1 cellular context compared by ENCODE assay signal in the genomic region with DNA sequence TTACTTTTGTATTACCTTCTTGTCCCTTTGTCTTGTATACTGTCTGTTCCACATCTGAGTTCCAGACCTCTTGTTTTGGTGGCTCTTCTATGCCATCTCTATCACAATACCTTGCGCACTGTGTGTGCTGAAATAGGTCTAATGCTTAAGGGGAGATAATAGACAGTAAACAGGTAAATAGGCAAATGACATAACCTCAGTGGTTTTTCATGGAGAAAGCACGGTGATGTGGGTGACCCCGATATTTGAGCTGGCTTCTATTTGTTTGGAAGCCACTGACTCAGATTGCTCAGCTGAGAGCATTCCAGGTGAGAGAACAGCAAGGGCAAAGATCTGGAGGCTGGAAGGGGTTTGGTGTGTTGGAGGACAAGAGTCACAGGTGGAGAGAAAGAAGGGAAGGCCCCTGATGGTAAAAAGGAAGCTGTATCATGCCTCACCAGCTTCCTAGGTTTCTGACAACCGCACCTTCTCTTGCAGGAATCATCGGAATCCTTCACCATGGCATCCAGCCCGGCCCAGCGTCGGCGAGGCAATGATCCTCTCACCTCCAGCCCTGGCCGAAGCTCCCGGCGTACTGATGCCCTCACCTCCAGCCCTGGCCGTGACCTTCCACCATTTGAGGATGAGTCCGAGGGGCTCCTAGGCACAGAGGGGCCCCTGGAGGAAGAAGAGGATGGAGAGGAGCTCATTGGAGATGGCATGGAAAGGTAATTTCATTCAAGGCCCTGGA.
TF ChIP-seq lines count a peak whose summit lies in the region.

No MANE protein-coding gene starts in this region.

TF ChIP-seq in SK-N-SH treated with all-trans-retinoic acid at 6 μM for 48 hours, 23 proteins besides CTCF, POLR2A, EP300 and RAD21 (continued from another document):
- TF ChIP-seq TSHZ2 (CRISPR knock-in tag; IDR thresholded peaks at IDR 0.05), result no peak
- no peak for TF ChIP-seq CSRNP3 (CRISPR knock-in tag; IDR thresholded peaks at IDR 0.05)
- no peak for TF ChIP-seq GLIS3 (CRISPR knock-in tag; IDR thresholded peaks at IDR 0.05)
- no peak for TF ChIP-seq ZNF565 (CRISPR knock-in tag; conservative IDR thresholded peaks at IDR 0.05; ENCODE audit: low read depth)
- no peak for TF ChIP-seq OSR1 (CRISPR knock-in tag; IDR thresholded peaks at IDR 0.05)
- TF ChIP-seq ZC3H10 (CRISPR knock-in tag; IDR thresholded peaks at IDR 0.05), result no peak
- no peak for TF ChIP-seq ZFP3 (CRISPR knock-in tag; IDR thresholded peaks at IDR 0.05)
- no peak for TF ChIP-seq ESRRG (CRISPR knock-in tag; IDR thresholded peaks at IDR 0.05)
- TF ChIP-seq CSDC2 (CRISPR knock-in tag; IDR thresholded peaks at IDR 0.05), result no peak
- TF ChIP-seq RARB (CRISPR knock-in tag; IDR thresholded peaks at IDR 0.05), result no peak
- no peak for TF ChIP-seq BACH2 (CRISPR knock-in tag; IDR thresholded peaks at IDR 0.05; ENCODE audit: borderline replicate concordance)
